Comparison of ENCODE assay signal across 1 cellular context in the genomic region with DNA sequence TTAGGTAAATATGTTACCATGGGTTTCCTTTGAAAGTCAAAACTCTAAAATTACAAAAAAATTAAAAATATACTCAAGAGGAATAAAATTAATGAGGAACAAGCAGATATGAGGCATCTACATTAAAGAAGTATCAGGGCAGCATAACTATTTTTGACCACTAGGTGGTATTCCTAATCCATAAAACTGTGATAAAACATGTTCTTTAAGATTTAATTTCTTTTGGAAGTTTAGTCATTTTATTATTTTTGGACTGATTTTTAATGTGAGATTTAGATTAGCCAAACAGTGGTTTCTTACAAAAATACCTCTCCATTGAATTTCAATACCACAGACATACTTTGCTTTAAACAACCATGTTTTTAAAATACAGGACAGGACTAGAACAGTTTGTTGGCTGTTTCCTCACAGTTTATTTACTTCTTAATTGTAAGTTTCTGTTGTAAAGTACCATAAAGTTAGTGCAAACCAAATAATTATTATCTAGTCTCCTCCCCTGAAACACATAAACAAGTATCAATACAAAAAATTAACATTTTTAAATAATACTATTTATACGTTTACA.
TF ChIP-seq lines count a peak whose summit lies in the region.

No MANE protein-coding gene starts in this region.

TF ChIP-seq in GM23338, 12 proteins besides CTCF, POLR2A, EP300 and RAD21 (continued from another document):
- TF ChIP-seq, protein P1, sequence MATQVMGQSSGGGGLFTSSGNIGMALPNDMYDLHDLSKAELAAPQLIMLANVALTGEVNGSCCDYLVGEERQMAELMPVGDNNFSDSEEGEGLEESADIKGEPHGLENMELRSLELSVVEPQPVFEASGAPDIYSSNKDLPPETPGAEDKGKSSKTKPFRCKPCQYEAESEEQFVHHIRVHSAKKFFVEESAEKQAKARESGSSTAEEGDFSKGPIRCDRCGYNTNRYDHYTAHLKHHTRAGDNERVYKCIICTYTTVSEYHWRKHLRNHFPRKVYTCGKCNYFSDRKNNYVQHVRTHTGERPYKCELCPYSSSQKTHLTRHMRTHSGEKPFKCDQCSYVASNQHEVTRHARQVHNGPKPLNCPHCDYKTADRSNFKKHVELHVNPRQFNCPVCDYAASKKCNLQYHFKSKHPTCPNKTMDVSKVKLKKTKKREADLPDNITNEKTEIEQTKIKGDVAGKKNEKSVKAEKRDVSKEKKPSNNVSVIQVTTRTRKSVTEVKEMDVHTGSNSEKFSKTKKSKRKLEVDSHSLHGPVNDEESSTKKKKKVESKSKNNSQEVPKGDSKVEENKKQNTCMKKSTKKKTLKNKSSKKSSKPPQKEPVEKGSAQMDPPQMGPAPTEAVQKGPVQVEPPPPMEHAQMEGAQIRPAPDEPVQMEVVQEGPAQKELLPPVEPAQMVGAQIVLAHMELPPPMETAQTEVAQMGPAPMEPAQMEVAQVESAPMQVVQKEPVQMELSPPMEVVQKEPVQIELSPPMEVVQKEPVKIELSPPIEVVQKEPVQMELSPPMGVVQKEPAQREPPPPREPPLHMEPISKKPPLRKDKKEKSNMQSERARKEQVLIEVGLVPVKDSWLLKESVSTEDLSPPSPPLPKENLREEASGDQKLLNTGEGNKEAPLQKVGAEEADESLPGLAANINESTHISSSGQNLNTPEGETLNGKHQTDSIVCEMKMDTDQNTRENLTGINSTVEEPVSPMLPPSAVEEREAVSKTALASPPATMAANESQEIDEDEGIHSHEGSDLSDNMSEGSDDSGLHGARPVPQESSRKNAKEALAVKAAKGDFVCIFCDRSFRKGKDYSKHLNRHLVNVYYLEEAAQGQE (IDR thresholded peaks at IDR 0.05; ENCODE audit: unreplicated experiment) = no peak
- TF ChIP-seq NANOG (IDR thresholded peaks at IDR 0.05; ENCODE audit: borderline replicate concordance) (no peak), EZH2 (IDR thresholded peaks at IDR 0.05; ENCODE audit: low read depth, unreplicated experiment) (no peak)
